In genomic region chr2:118576109-118576855, GRCh38 we compare ENCODE assay signal across 17 cellular contexts.
"Had no signal": no experiment of that assay in that cellular context is flagged by ENCODE, and none has a peak within 500 bp of the region (broad histone marks: within the 10 kb centered on the region; RNA-seq: fewer than 3 reads in every experiment).

No MANE protein-coding gene starts in this region.

- H3K27me3 ChIP-seq: ovary, tibial nerve had no signal

- H3K9me3 ChIP-seq: ovary, SJCRH30, tibial nerve had no signal

- H3K4me3 ChIP-seq: ovary, SJCRH30, skin epidermis, tibial nerve had no signal

- H3K4me1 ChIP-seq: SJCRH30, tibial nerve had no signal

- H3K36me3 ChIP-seq: ovary, SJCRH30, tibial nerve had no signal

- DNase-seq: activated CD4-positive, alpha-beta T cell treated with anti-CD3 and anti-CD28 coated beads, Interleukin-2, amount 50 U/mL, for 48 hours; activated CD4-positive, CD25-positive, alpha-beta regulatory T cell treated with anti-CD3 and anti-CD28 coated beads, Interleukin-2, amount 50 U/mL, for 72 hours; activated CD8-positive, alpha-beta memory T cell treated with anti-CD3 and anti-CD28 coated beads, Interleukin-2, amount 10 ng/mL, durations not matched to agents 7 days and 5 days; activated effector memory CD4-positive, alpha-beta T cell treated with anti-CD3 and anti-CD28 coated beads, Interleukin-2, amount 50 U/mL, for 16 hours; activated T-cell treated with anti-CD3 and anti-CD28 coated beads, Interleukin-2, amount 50 U/mL, for 4 hours; aorta; cerebellar nuclear complex; endodermal cell; erythroblast; glutamatergic neuron; mesenchymal stem cell; ovary; SJCRH30; T-helper 9 cell had no signal

- ATAC-seq: activated CD8-positive, alpha-beta memory T cell treated with anti-CD3 and anti-CD28 coated beads, Interleukin-2, amount 10 ng/mL, durations not matched to agents 7 days and 5 days; left lobe of liver had no signal

- H3K27ac ChIP-seq: ovary, SJCRH30, skin epidermis, tibial nerve had no signal
